In genomic region chr3:15872807-15873206, GRCh38 we compare ENCODE assay signal across 10 cellular contexts.
"Had no signal": no experiment of that assay in that cellular context is flagged by ENCODE, and none has a peak within 500 bp of the region (broad histone marks: within the 10 kb centered on the region; RNA-seq: fewer than 3 reads in every experiment).

No MANE protein-coding gene starts in this region.

- H3K27ac Mint-ChIP-seq: GM23338, HFFc6 had no signal

- H3K9ac ChIP-seq: KMS-11 had no signal

- H3K4me1 Mint-ChIP-seq: GM23338 had no signal

- H2AFZ ChIP-seq: GM23338 had no signal

- DNase-seq: H7, HFFc6, IMR-90, KBM-7 had no signal

- H3K9me3 ChIP-seq: HAP-1 had no signal

- H3K27ac ChIP-seq: HL-60, KMS-11 had no signal

- H3K4me2 ChIP-seq: GM23338, KMS-11 had no signal

- ATAC-seq: GM23338, HCT116 had no signal

- H3K9me3 Mint-ChIP-seq: HFFc6 had no signal

- H3K4me3 Mint-ChIP-seq: GM23338, HFFc6 had no signal

- FAIRE-seq: H1 had no signal

- H3K36me3 ChIP-seq: HAP-1 had no signal

- H3K4me3 ChIP-seq: GM23338, HAP-1 had no signal

- H3K4me1 ChIP-seq: HAP-1 had no signal
